Comparison of ENCODE assay signal across 34 cellular contexts in genomic region chr15:56944485-56944884, GRCh38.
"Had no signal": no experiment of that assay in that cellular context is flagged by ENCODE, and none has a peak within 500 bp of the region (broad histone marks: within the 10 kb centered on the region; RNA-seq: fewer than 3 reads in every experiment).

No MANE protein-coding gene starts in this region.

- H3K4me3 Mint-ChIP-seq: activated B cell treated with CpG ODN at 0.5 μM for 24 hours; activated CD8-positive, alpha-beta memory T cell treated with anti-CD3 and anti-CD28 coated beads, Interleukin-2, amount 10 ng/mL, durations not matched to agents 7 days and 5 days; activated CD8-positive, alpha-beta T cell treated with anti-CD3 and anti-CD28 coated beads, Interleukin-2, amount 10 ng/mL, durations not matched to agents 7 days and 5 days; activated naive CD4-positive, alpha-beta T cell treated with anti-CD3 and anti-CD28 coated beads for 36 hours; activated naive CD4-positive, alpha-beta T cell treated with anti-CD3 and anti-CD28 coated beads, Interleukin-2, amount 50 U/mL, for 24 hours; activated naive CD8-positive, alpha-beta T cell treated with anti-CD3 and anti-CD28 coated beads for 36 hours; activated naive CD8-positive, alpha-beta T cell treated with anti-CD3 and anti-CD28 coated beads, Interleukin-2, amount 50 U/mL, for 24 hours; activated T-helper 1 cell treated with anti-CD3 and anti-CD28 coated beads, Interleukin-12 subunit alpha, Interleukin-12 subunit beta, Interleukin-2, Interleukin-4 antibody, amounts not matched to agents 30 ng/mL and 10 ng/mL and 1 ng/mL, durations not matched to agents 14 hours and 24 hours and 36 hours; brain; central memory CD8-positive, alpha-beta T cell; T-helper 17 cell; T-helper 2 cell treated with Interferon-gamma antibody and Interleukin-4, amounts not matched to agents 5 μg/mL and 100 μg/mL, for 36 hours had no signal

- DNase-seq: activated B cell treated with CpG ODN at 0.5 μM for 24 hours; activated CD4-positive, alpha-beta T cell treated with anti-CD3 and anti-CD28 coated beads for 48 hours; activated CD4-positive, alpha-beta T cell treated with anti-CD3 and anti-CD28 coated beads, Interleukin-2, amount 50 U/mL, for 1 hour; activated CD4-positive, alpha-beta T cell treated with anti-CD3 and anti-CD28 coated beads, Interleukin-2, amount 50 U/mL, for 48 hours; activated CD8-positive, alpha-beta memory T cell treated with anti-CD3 and anti-CD28 coated beads, Interleukin-2, amount 10 ng/mL, durations not matched to agents 7 days and 5 days; activated CD8-positive, alpha-beta memory T cell treated with anti-CD3 and anti-CD28 coated beads, Interleukin-2, amount 50 U/mL, for 4 hours; activated CD8-positive, alpha-beta T cell treated with anti-CD3 and anti-CD28 coated beads, Interleukin-2, amount 10 ng/mL, durations not matched to agents 7 days and 5 days; activated effector memory CD4-positive, alpha-beta T cell treated with anti-CD3 and anti-CD28 coated beads, Interleukin-2, amount 50 U/mL, for 16 hours; activated naive CD4-positive, alpha-beta T cell treated with anti-CD3 and anti-CD28 coated beads for 36 hours; activated naive CD8-positive, alpha-beta T cell treated with anti-CD3 and anti-CD28 coated beads for 36 hours; activated naive CD8-positive, alpha-beta T cell treated with anti-CD3 and anti-CD28 coated beads, Interleukin-2, amount 50 U/mL, for 24 hours; activated T-cell treated with anti-CD3 and anti-CD28 coated beads, Interleukin-2, amount 50 U/mL, for 1 hour; activated T-cell treated with anti-CD3 and anti-CD28 coated beads, Interleukin-2, amount 50 U/mL, for 48 hours; adrenal gland; amygdala; cortex of kidney; dermis blood vessel endothelial cell; effector CD8-positive, alpha-beta T cell; foreskin fibroblast; head of caudate nucleus; T-helper 1 cell; T-helper 17 cell; T1000; WERI-Rb-1 had no signal

- ATAC-seq: activated CD4-positive, CD25-positive, alpha-beta regulatory T cell treated with anti-CD3 and anti-CD28 coated beads, Interleukin-2, amount 50 U/mL, for 24 hours; activated CD8-positive, alpha-beta memory T cell treated with anti-CD3 and anti-CD28 coated beads, Interleukin-2, amount 10 ng/mL, durations not matched to agents 7 days and 5 days; activated CD8-positive, alpha-beta T cell treated with anti-CD3 and anti-CD28 coated beads, Interleukin-2, amount 10 ng/mL, durations not matched to agents 7 days and 5 days; activated naive CD8-positive, alpha-beta T cell treated with anti-CD3 and anti-CD28 coated beads, Interleukin-2, amount 50 U/mL, for 24 hours; T-helper 17 cell had no signal

- H3K27ac ChIP-seq: adrenal gland, ascending aorta, breast epithelium, epithelial cell of prostate, WERI-Rb-1 had no signal

- H3K9me3 Mint-ChIP-seq: central memory CD8-positive, alpha-beta T cell had no signal

- H3K27me3 Mint-ChIP-seq: activated B cell treated with CpG ODN at 0.5 μM for 24 hours; activated CD8-positive, alpha-beta memory T cell treated with anti-CD3 and anti-CD28 coated beads, Interleukin-2, amount 10 ng/mL, durations not matched to agents 7 days and 5 days; activated naive CD4-positive, alpha-beta T cell treated with anti-CD3 and anti-CD28 coated beads, Interleukin-2, amount 50 U/mL, for 24 hours; activated naive CD8-positive, alpha-beta T cell treated with anti-CD3 and anti-CD28 coated beads for 36 hours; activated naive CD8-positive, alpha-beta T cell treated with anti-CD3 and anti-CD28 coated beads, Interleukin-2, amount 50 U/mL, for 24 hours; brain; central memory CD8-positive, alpha-beta T cell; T-helper 17 cell had no signal

- H3K4me1 Mint-ChIP-seq: activated CD8-positive, alpha-beta memory T cell treated with anti-CD3 and anti-CD28 coated beads, Interleukin-2, amount 10 ng/mL, durations not matched to agents 7 days and 5 days had no signal

- H3K27ac Mint-ChIP-seq: activated B cell treated with CpG ODN at 0.5 μM for 24 hours; activated CD8-positive, alpha-beta memory T cell treated with anti-CD3 and anti-CD28 coated beads, Interleukin-2, amount 10 ng/mL, durations not matched to agents 7 days and 5 days; activated CD8-positive, alpha-beta T cell treated with anti-CD3 and anti-CD28 coated beads, Interleukin-2, amount 10 ng/mL, durations not matched to agents 7 days and 5 days; activated naive CD4-positive, alpha-beta T cell treated with anti-CD3 and anti-CD28 coated beads for 36 hours; activated naive CD4-positive, alpha-beta T cell treated with anti-CD3 and anti-CD28 coated beads, Interleukin-2, amount 50 U/mL, for 24 hours; activated naive CD8-positive, alpha-beta T cell treated with anti-CD3 and anti-CD28 coated beads for 36 hours; activated naive CD8-positive, alpha-beta T cell treated with anti-CD3 and anti-CD28 coated beads, Interleukin-2, amount 50 U/mL, for 24 hours; activated T-helper 1 cell treated with anti-CD3 and anti-CD28 coated beads, Interleukin-12 subunit alpha, Interleukin-12 subunit beta, Interleukin-2, Interleukin-4 antibody, amounts not matched to agents 30 ng/mL and 10 ng/mL and 1 ng/mL, durations not matched to agents 14 hours and 24 hours and 36 hours; activated T-helper 2 cell treated with anti-CD3 and anti-CD28 coated beads, Interferon-gamma antibody, Interleukin-2, Interleukin-4, amounts not matched to agents 10 μg/mL and 5 μg/mL and 100 μg/mL, durations not matched to agents 14 hours and 24 hours and 36 hours; brain; T-helper 17 cell; T-helper 2 cell treated with Interferon-gamma antibody and Interleukin-4, amounts not matched to agents 5 μg/mL and 100 μg/mL, for 36 hours had no signal
